In the genomic region with DNA sequence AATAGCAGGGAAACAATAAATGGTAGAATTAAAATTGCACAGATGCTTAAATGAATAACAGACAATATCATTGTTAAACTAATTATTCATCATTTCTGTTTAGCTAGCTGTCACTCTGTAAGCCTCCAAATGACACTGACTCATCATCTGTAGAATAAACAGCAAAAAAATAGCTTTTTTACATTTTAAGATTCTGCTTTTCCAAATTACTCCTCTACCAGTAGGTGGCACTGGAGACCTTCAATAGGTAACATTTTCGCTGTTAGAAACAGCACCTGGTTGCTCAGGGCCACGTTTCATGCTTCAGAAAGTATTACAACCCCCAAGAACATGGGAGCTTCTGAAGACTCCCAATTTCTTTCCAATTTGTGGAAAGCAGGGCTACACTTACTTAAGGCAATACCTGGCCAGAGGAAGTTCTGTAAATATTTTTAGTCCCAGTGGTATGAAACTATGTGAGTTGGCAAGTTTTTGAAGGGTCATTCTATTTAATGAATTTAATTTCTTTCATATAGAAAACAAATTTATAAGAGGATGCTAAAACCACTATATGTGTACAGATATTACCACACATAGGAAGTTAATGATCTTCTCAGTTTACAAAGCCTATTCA, we compare ENCODE assay signal across 8 cellular contexts. TPM values are rescaled to one million over a fixed set of nuclear protein-coding genes. Genes with fewer than 3 reads are reported as not detected.
DNase-seq lines count a peak whose midpoint lies in the region; ATAC-seq lines count a peak whose summit lies in the region.

No MANE protein-coding gene starts in this region.

- H3K4me3 ChIP-seq in Karpas-422 (ENCODE audit: low read length) (no peak overlapping the region), neuronal stem cell (ENCODE audit: low read length in 2 of 2) (no peak overlapping the region)

- no peaks in the 10 kb centered on the region for H3K36me3 ChIP-seq in Karpas-422 (ENCODE audit: insufficient read depth, low read length)
- no peaks in the 10 kb centered on the region for H3K36me3 ChIP-seq in neuronal stem cell (replicated peaks in 1 of 2; ENCODE audit: control insufficient read depth in 2 of 2, insufficient read depth in 2 of 2, low read length in 2 of 2)

- WGBS in neuronal stem cell (ENCODE audit: extremely low coverage in 2 of 2, insufficient read length in 2 of 2, insufficient replicate concordance in 1 of 2), 2 donors: no CpG with 5 or more reads among the region's 2 CpGs

- no peak overlapping the region for H4K8ac ChIP-seq in neuronal stem cell (ENCODE audit: low read depth, low read length)

- no peak overlapping the region for H2BK5ac ChIP-seq in neuronal stem cell (ENCODE audit: low read length)

- H2BK15ac ChIP-seq in neuronal stem cell (ENCODE audit: low read length): no peak overlapping the region

- no peak overlapping the region for H3K18ac ChIP-seq in neuronal stem cell (ENCODE audit: low read length)

- H3K27ac ChIP-seq in Karpas-422 (ENCODE audit: low read length): no peak overlapping the region
- no peak overlapping the region for H3K27ac ChIP-seq in neuronal stem cell (replicated peaks; ENCODE audit: low read length)

- ATAC-seq in activated CD4-positive, CD25-positive, alpha-beta regulatory T cell treated with anti-CD3 and anti-CD28 coated beads, Interleukin-2, amount 50 U/mL, for 24 hours: peak; percentile 67 to 77
- ATAC-seq in GM21381 (IDR thresholded peaks at IDR 0.05; ENCODE audit: unreplicated experiment): peak; percentile 66

- no peak overlapping the region for H3K14ac ChIP-seq in neuronal stem cell (ENCODE audit: low read length)

- H3K23ac ChIP-seq in neuronal stem cell (ENCODE audit: low read depth, low read length, poor library complexity): no peak overlapping the region

- no peak overlapping the region for H3K4ac ChIP-seq in neuronal stem cell (ENCODE audit: low read length)

- H3K9me3 ChIP-seq in Karpas-422 (ENCODE audit: low read length) (no peaks in the 10 kb centered on the region), neuronal stem cell (replicated peaks in 1 of 2; ENCODE audit: control insufficient read depth in 2 of 2, insufficient read depth in 1 of 2, low read depth in 1 of 2, low read length in 2 of 2) (no peaks in the 10 kb centered on the region)

- no peaks in the 10 kb centered on the region for H3K79me1 ChIP-seq in neuronal stem cell (ENCODE audit: low read depth, low read length)

- no peak overlapping the region for H4K91ac ChIP-seq in neuronal stem cell (ENCODE audit: low read depth, low read length, poor library complexity)

- H3K79me2 ChIP-seq in Karpas-422 (ENCODE audit: low read length): no peaks in the 10 kb centered on the region

- H3K9me2 ChIP-seq in Karpas-422 (replicated peaks; ENCODE audit: insufficient read depth, low read length): no peaks in the 10 kb centered on the region

- no peaks in the 10 kb centered on the region for H3K27me3 ChIP-seq in Karpas-422 (ENCODE audit: low read length)
- H3K27me3 ChIP-seq in neuronal stem cell (ENCODE audit: control insufficient read depth in 3 of 3, insufficient read depth in 3 of 3, low read depth in 1 of 3, low read length in 3 of 3): no peaks in the 10 kb centered on the region

- no peaks in the 10 kb centered on the region for H3K4me1 ChIP-seq in Karpas-422 (ENCODE audit: low read length)
- no peaks in the 10 kb centered on the region for H3K4me1 ChIP-seq in neuronal stem cell (ENCODE audit: control insufficient read depth in 2 of 2, insufficient read depth in 1 of 2, low read depth in 1 of 2, low read length in 2 of 2)

- H3K9ac ChIP-seq in Karpas-422 (ENCODE audit: low read length) (no peak overlapping the region), neuronal stem cell (ENCODE audit: low read depth, low read length, poor library complexity) (no peak overlapping the region)

- no peaks in the 10 kb centered on the region for H4K20me1 ChIP-seq in Karpas-422 (ENCODE audit: insufficient read depth, low read depth, low read length)

- no peak for DNase-seq in activated CD4-positive, CD25-positive, alpha-beta regulatory T cell treated with anti-CD3 and anti-CD28 coated beads, Interleukin-2, amount 50 U/mL, for 72 hours
- DNase-seq in Karpas-422: peak; percentile 83
- DNase-seq in RPMI8226: peak; percentile 68
- DNase-seq in effector CD4-positive, alpha-beta T cell: peak; percentile 8
- peak; percentile 43 for DNase-seq in neuronal stem cell (ENCODE audit: low spot score)
- no peak for DNase-seq in occipital lobe (lab: John Stamatoyannopoulos, UW)

- H3K4me2 ChIP-seq in Karpas-422 (ENCODE audit: low read depth, low read length, poor library complexity, severe bottlenecking): no peak overlapping the region
- H3K4me2 ChIP-seq in neuronal stem cell (ENCODE audit: insufficient read depth, low read length, poor library complexity, severe bottlenecking): no peak overlapping the region

- no peak overlapping the region for H2BK12ac ChIP-seq in neuronal stem cell (ENCODE audit: low read length)

- H2AK5ac ChIP-seq in neuronal stem cell (ENCODE audit: low read depth, low read length): no peak overlapping the region

- no peak overlapping the region for H2AFZ ChIP-seq in Karpas-422 (ENCODE audit: low read length)
- H2AFZ ChIP-seq in neuronal stem cell (ENCODE audit: low read length): no peak overlapping the region

- H2BK120ac ChIP-seq in neuronal stem cell (ENCODE audit: low read depth, low read length): no peak overlapping the region

RNA-seq across cellular contexts. Expression of a gene that starts 45.4 kb away (rescaled TPM):
- under 0.01 TPM in 2 replicates for total RNA-seq in Karpas-422 (2014; rRNA removed; shearing (Covaris generic); ENCODE audit: low replicate concordance)
- polyA plus RNA-seq in neuronal stem cell (2013, experiment 1 of 2): 0.01 TPM
- 0.01 TPM for polyA plus RNA-seq in neuronal stem cell (2013, experiment 2 of 2)
- total RNA-seq in occipital lobe: 3.7 TPM

Comparison
In these comparisons a context has a peak if more than half of its experiments do, and no peak if none do; other contexts are left out.
1. DNase-seq: peak in Karpas-422 (single experiment), RPMI8226 (single experiment), effector CD4-positive, alpha-beta T cell (single experiment) and neuronal stem cell (single experiment); none in activated CD4-positive, CD25-positive, alpha-beta regulatory T cell treated with anti-CD3 and anti-CD28 coated beads, Interleukin-2, amount 50 U/mL, for 72 hours (single experiment) and occipital lobe (single experiment).